8 cellular contexts compared by ENCODE assay signal in the genomic region with DNA sequence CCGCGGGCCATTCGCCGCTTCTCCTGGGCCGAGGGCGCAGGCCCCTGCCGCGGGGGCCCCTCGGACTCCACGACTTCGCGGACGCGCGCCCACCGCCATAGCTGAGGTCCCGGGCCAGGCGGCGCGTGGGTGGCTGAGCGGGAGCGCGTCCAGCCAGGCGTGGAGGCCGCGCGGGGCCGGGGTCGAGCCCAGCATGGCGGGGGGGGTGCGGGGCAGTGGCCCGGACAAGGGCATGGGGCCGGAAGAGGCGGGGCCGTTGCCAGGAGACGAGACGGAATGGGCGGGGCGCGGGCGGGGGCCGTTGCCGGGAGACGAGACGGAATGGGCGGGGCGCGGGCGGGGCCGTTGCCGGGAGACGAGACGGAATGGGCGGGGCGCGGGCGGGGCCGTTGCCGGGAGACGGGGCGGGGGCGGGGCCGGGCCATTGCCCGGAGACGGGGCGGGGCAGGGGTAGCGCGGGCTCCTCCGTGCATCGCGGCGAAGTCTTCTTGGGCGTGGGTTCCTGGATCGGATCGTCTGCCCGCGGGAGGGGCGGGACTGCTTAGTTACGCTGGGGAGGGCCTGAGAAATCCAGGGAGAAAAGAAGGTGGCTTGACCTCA. TPM values are rescaled to one million over a fixed set of nuclear protein-coding genes. Genes with fewer than 3 reads are reported as not detected.
DNase-seq lines count a peak whose midpoint lies in the region; ATAC-seq and TF ChIP-seq lines count a peak whose summit lies in the region.

No MANE protein-coding gene starts in this region.

- H3K4me3 Mint-ChIP-seq in activated T-helper 2 cell treated with anti-CD3 and anti-CD28 coated beads, Interferon-gamma antibody, Interleukin-2, Interleukin-4, amounts not matched to agents 10 μg/mL and 5 μg/mL and 100 μg/mL, durations not matched to agents 14 hours and 24 hours and 36 hours (ENCODE audit: low read depth) = peak overlapping the region; percentile 79
- peak overlapping the region; percentile 80 to 85 (median 82) for H3K4me3 Mint-ChIP-seq in nephron
- peak overlapping the region; percentile 86 to 91 for H3K4me3 Mint-ChIP-seq in stimulated activated naive CD8-positive, alpha-beta T cell treated with anti-CD3 and anti-CD28 coated beads, Interleukin-15, amount 100 ng/mL, for 72 hours

- no peak for TF ChIP-seq CTCF in nephron (IDR thresholded peaks at IDR 0.05; ENCODE audit: unreplicated experiment in 3 of 3)

- peak; percentile 30 for ATAC-seq in GM19452 (IDR thresholded peaks at IDR 0.05; ENCODE audit: unreplicated experiment)
- ATAC-seq in HG03565 (IDR thresholded peaks at IDR 0.05; ENCODE audit: unreplicated experiment) = peak; percentile 27
- peak; percentile 56 for ATAC-seq in stimulated activated naive CD8-positive, alpha-beta T cell treated with anti-CD3 and anti-CD28 coated beads, Interleukin-15, amount 100 ng/mL, for 72 hours

- no peaks in the 10 kb centered on the region for H3K27me3 Mint-ChIP-seq in activated T-helper 2 cell treated with anti-CD3 and anti-CD28 coated beads, Interferon-gamma antibody, Interleukin-2, Interleukin-4, amounts not matched to agents 10 μg/mL and 5 μg/mL and 100 μg/mL, durations not matched to agents 14 hours and 24 hours and 36 hours (ENCODE audit: low read depth)
- peaks cover 20% of the 10 kb centered on the region for H3K27me3 Mint-ChIP-seq in nephron (ENCODE audit: low read depth)
- H3K27me3 Mint-ChIP-seq in stimulated activated naive CD8-positive, alpha-beta T cell treated with anti-CD3 and anti-CD28 coated beads, Interleukin-15, amount 100 ng/mL, for 72 hours = no peaks in the 10 kb centered on the region

- H3K36me3 Mint-ChIP-seq in activated T-helper 2 cell treated with anti-CD3 and anti-CD28 coated beads, Interferon-gamma antibody, Interleukin-2, Interleukin-4, amounts not matched to agents 10 μg/mL and 5 μg/mL and 100 μg/mL, durations not matched to agents 14 hours and 24 hours and 36 hours (ENCODE audit: low read depth) = peaks cover 30% of the 10 kb centered on the region
- H3K36me3 Mint-ChIP-seq in nephron (ENCODE audit: low read depth) = no peaks in the 10 kb centered on the region

- DNase-seq in COLO668 (lab: John Stamatoyannopoulos, UW; ENCODE audit: unreplicated experiment) (peak; percentile 85), RPMI7951 (ENCODE audit: low read depth) (peak; percentile 78), fibroblast of peridontal ligament (ENCODE audit: extremely low read depth) (peak; percentile 30)
- peak; percentile 79 for DNase-seq in activated T-helper 2 cell treated with anti-CD3 and anti-CD28 coated beads, Interferon-gamma antibody, Interleukin-2, Interleukin-4, amounts not matched to agents 10 μg/mL and 5 μg/mL and 100 μg/mL, durations not matched to agents 14 hours and 24 hours and 36 hours (ENCODE audit: low spot score)
- peak; percentile 80 to 81 for DNase-seq in stimulated activated naive CD8-positive, alpha-beta T cell treated with anti-CD3 and anti-CD28 coated beads, Interleukin-15, amount 100 ng/mL, for 72 hours

- intact Hi-C loops in activated T-helper 2 cell treated with anti-CD3 and anti-CD28 coated beads, Interferon-gamma antibody, Interleukin-2, Interleukin-4, amounts not matched to agents 10 μg/mL and 5 μg/mL and 100 μg/mL, durations not matched to agents 14 hours and 24 hours and 36 hours (cut with micrococcal nuclease) = loop anchor here (1.0 kb wide), 2 partner anchors 13 to 47 kb away; no protein-coding TSS in a partner anchor

- H3K4me1 Mint-ChIP-seq in activated T-helper 2 cell treated with anti-CD3 and anti-CD28 coated beads, Interferon-gamma antibody, Interleukin-2, Interleukin-4, amounts not matched to agents 10 μg/mL and 5 μg/mL and 100 μg/mL, durations not matched to agents 14 hours and 24 hours and 36 hours (ENCODE audit: low read depth) = peaks cover 53% of the 10 kb centered on the region
- peaks cover 5% of the 10 kb centered on the region for H3K4me1 Mint-ChIP-seq in nephron
- H3K4me1 Mint-ChIP-seq in stimulated activated naive CD8-positive, alpha-beta T cell treated with anti-CD3 and anti-CD28 coated beads, Interleukin-15, amount 100 ng/mL, for 72 hours = peaks cover 85% of the 10 kb centered on the region

- H3K27ac Mint-ChIP-seq in activated T-helper 2 cell treated with anti-CD3 and anti-CD28 coated beads, Interferon-gamma antibody, Interleukin-2, Interleukin-4, amounts not matched to agents 10 μg/mL and 5 μg/mL and 100 μg/mL, durations not matched to agents 14 hours and 24 hours and 36 hours = no peak overlapping the region
- H3K27ac Mint-ChIP-seq in nephron = no peak overlapping the region
- H3K27ac Mint-ChIP-seq in stimulated activated naive CD8-positive, alpha-beta T cell treated with anti-CD3 and anti-CD28 coated beads, Interleukin-15, amount 100 ng/mL, for 72 hours = no peak overlapping the region

- no peaks in the 10 kb centered on the region for H3K9me3 Mint-ChIP-seq in activated T-helper 2 cell treated with anti-CD3 and anti-CD28 coated beads, Interferon-gamma antibody, Interleukin-2, Interleukin-4, amounts not matched to agents 10 μg/mL and 5 μg/mL and 100 μg/mL, durations not matched to agents 14 hours and 24 hours and 36 hours
- H3K9me3 Mint-ChIP-seq in nephron = no peaks in the 10 kb centered on the region
- H3K9me3 Mint-ChIP-seq in stimulated activated naive CD8-positive, alpha-beta T cell treated with anti-CD3 and anti-CD28 coated beads, Interleukin-15, amount 100 ng/mL, for 72 hours = no peaks in the 10 kb centered on the region

RNA-seq across cellular contexts. Expression of gene ADAM8, which starts 14.8 kb away (rescaled TPM):
- total RNA-seq in RPMI7951 (2014; rRNA removed; shearing (Covaris generic)) = 3.8 and 6.3 TPM in 2 replicates
- 214 and 220 TPM in 2 replicates for total RNA-seq in activated T-helper 2 cell treated with anti-CD3 and anti-CD28 coated beads, Interferon-gamma antibody, Interleukin-2, Interleukin-4, amounts not matched to agents 10 μg/mL and 5 μg/mL and 100 μg/mL, durations not matched to agents 14 hours and 24 hours and 36 hours

RNA-seq across cellular contexts. Expression of gene VENTX, which starts 24.2 kb away (rescaled TPM):
- total RNA-seq in RPMI7951 (2014; rRNA removed; shearing (Covaris generic)) = not detected in 2 replicates
- total RNA-seq in activated T-helper 2 cell treated with anti-CD3 and anti-CD28 coated beads, Interferon-gamma antibody, Interleukin-2, Interleukin-4, amounts not matched to agents 10 μg/mL and 5 μg/mL and 100 μg/mL, durations not matched to agents 14 hours and 24 hours and 36 hours = 0.07 TPM in 1 of 2 replicates, not detected in the other

RNA-seq across cellular contexts. Expression of gene UTF1, which starts 31.8 kb away (rescaled TPM):
- not detected in 2 replicates for total RNA-seq in RPMI7951 (2014; rRNA removed; shearing (Covaris generic))
- 0.16 and 0.28 TPM in 2 replicates for total RNA-seq in activated T-helper 2 cell treated with anti-CD3 and anti-CD28 coated beads, Interferon-gamma antibody, Interleukin-2, Interleukin-4, amounts not matched to agents 10 μg/mL and 5 μg/mL and 100 μg/mL, durations not matched to agents 14 hours and 24 hours and 36 hours

RNA-seq across cellular contexts. Expression of gene TUBGCP2, which starts 46.8 kb away (rescaled TPM):
- total RNA-seq in RPMI7951 (2014; rRNA removed; shearing (Covaris generic)) = 42.0 and 43.3 TPM in 2 replicates
- 60.4 and 64.7 TPM in 2 replicates for total RNA-seq in activated T-helper 2 cell treated with anti-CD3 and anti-CD28 coated beads, Interferon-gamma antibody, Interleukin-2, Interleukin-4, amounts not matched to agents 10 μg/mL and 5 μg/mL and 100 μg/mL, durations not matched to agents 14 hours and 24 hours and 36 hours

RNA-seq across cellular contexts. Expression of gene ZNF511, which starts 46.9 kb away (rescaled TPM):
- 33.9 and 57.6 TPM in 2 replicates for total RNA-seq in RPMI7951 (2014; rRNA removed; shearing (Covaris generic))
- total RNA-seq in activated T-helper 2 cell treated with anti-CD3 and anti-CD28 coated beads, Interferon-gamma antibody, Interleukin-2, Interleukin-4, amounts not matched to agents 10 μg/mL and 5 μg/mL and 100 μg/mL, durations not matched to agents 14 hours and 24 hours and 36 hours = 88.4 and 89.7 TPM in 2 replicates

Comparison
In these comparisons a context has a peak if more than half of its experiments do, and no peak if none do; other contexts are left out.
1. Peak in every context shown above with its lines: DNase-seq and ATAC-seq.
2. DNase-seq: peak in every context shown above with its lines; median percentile 85 in COLO668; 80 in stimulated activated naive CD8-positive, alpha-beta T cell treated with anti-CD3 and anti-CD28 coated beads, Interleukin-15, amount 100 ng/mL, for 72 hours; 79 in activated T-helper 2 cell treated with anti-CD3 and anti-CD28 coated beads, Interferon-gamma antibody, Interleukin-2, Interleukin-4, amounts not matched to agents 10 μg/mL and 5 μg/mL and 100 μg/mL, durations not matched to agents 14 hours and 24 hours and 36 hours; 78 in RPMI7951; 30 in fibroblast of peridontal ligament.
3. RNA of gene ADAM8, which starts 14.8 kb away (total RNA-seq): 214 to 220 TPM in activated T-helper 2 cell treated with anti-CD3 and anti-CD28 coated beads, Interferon-gamma antibody, Interleukin-2, Interleukin-4, amounts not matched to agents 10 μg/mL and 5 μg/mL and 100 μg/mL, durations not matched to agents 14 hours and 24 hours and 36 hours; 3.8 to 6.3 TPM in RPMI7951; every median in the first group is over 10 times any median in the second.